Comparison of ENCODE assay signal across 8 cellular contexts in genomic region chr15:99564221-99565030, GRCh38. TPM values are rescaled to one million over a fixed set of nuclear protein-coding genes. Genes with fewer than 3 reads are reported as not detected.
DNase-seq lines count a peak whose midpoint lies in the region; ATAC-seq and TF ChIP-seq lines count a peak whose summit lies in the region.

No MANE protein-coding gene starts in this region.

- peak overlapping the region; percentile 73 for H3K4me3 ChIP-seq in SJSA1
- H3K4me3 ChIP-seq in endodermal cell (ENCODE audit: low read length): peak overlapping the region; percentile 70
- H3K4me3 ChIP-seq in mononuclear cell (ENCODE audit: low read length): peak overlapping the region; percentile 30
- peak overlapping the region; percentile 24 to 83 for H3K4me3 ChIP-seq in uterus

- H3K9me3 ChIP-seq in SJSA1 (replicated peaks): no peaks in the 10 kb centered on the region
- no peaks in the 10 kb centered on the region for H3K9me3 ChIP-seq in endodermal cell (ENCODE audit: control insufficient read depth, low read length)
- H3K9me3 ChIP-seq in mononuclear cell (ENCODE audit: low read depth, low read length): no peaks in the 10 kb centered on the region
- H3K9me3 ChIP-seq in uterus: no peaks in the 10 kb centered on the region

- H3K9me3 Mint-ChIP-seq in endodermal cell: no peaks in the 10 kb centered on the region

- 68 to 76% methylated on average over 7 to 11 of the region's 11 CpGs for WGBS in endodermal cell (ENCODE audit: insufficient coverage in 1 of 2, insufficient read length in 1 of 2), 2 experiments

- H3K36me3 Mint-ChIP-seq in endodermal cell (ENCODE audit: low read depth): no peaks in the 10 kb centered on the region

- TF ChIP-seq CTCF in endodermal cell (conservative IDR thresholded peaks at IDR 0.05) (no peak), uterus (IDR thresholded peaks at IDR 0.05) (no peak)

- intact Hi-C loops in uterus (cut with DNase I; ENCODE audit: low total_unique reads): loop anchor here (10.0 kb wide), 1 partner anchor 140 kb away; no protein-coding TSS in a partner anchor

- H3K36me3 ChIP-seq in SJSA1: peaks cover 3% of the 10 kb centered on the region
- H3K36me3 ChIP-seq in endodermal cell (ENCODE audit: control insufficient read depth, insufficient read depth, low read length): no peaks in the 10 kb centered on the region
- H3K36me3 ChIP-seq in uterus: no peaks in the 10 kb centered on the region

- H3K27ac ChIP-seq in SJSA1: no peak overlapping the region; the same call in 1 of the 2 replicates
- no peak overlapping the region for H3K27ac ChIP-seq in endodermal cell (ENCODE audit: low read depth, low read length)
- H3K27ac ChIP-seq in uterus: peak overlapping the region; percentile 98 to 99

- peak; percentile 74 for DNase-seq in GDM1 (lab: John Stamatoyannopoulos, UW)
- peak; percentile 17 for DNase-seq in HT1080 (ENCODE audit: low read depth)
- peak in 1 of 2 experiments; percentile 7 for DNase-seq in SJSA1 (ENCODE audit: low read depth in 1 of 2, low spot score in 2 of 2)
- DNase-seq in endodermal cell: peak; percentile 64
- DNase-seq in uterus: peak; percentile 32 to 55
- DNase-seq in T1000 (lab: John Stamatoyannopoulos, UW): no peak

- H3K9ac ChIP-seq in endodermal cell (ENCODE audit: extremely low read depth, low read length, poor library complexity, severe bottlenecking): no peak overlapping the region

- no peak overlapping the region for H3K27ac Mint-ChIP-seq in endodermal cell

- peaks cover 23% of the 10 kb centered on the region for H3K4me1 Mint-ChIP-seq in endodermal cell

- peaks cover 7% of the 10 kb centered on the region for H3K27me3 Mint-ChIP-seq in endodermal cell (ENCODE audit: insufficient read depth)

- peak; percentile 30 for ATAC-seq in GM21381 (IDR thresholded peaks at IDR 0.05; ENCODE audit: unreplicated experiment)

- H3K27me3 ChIP-seq in SJSA1 (replicated peaks) (peaks cover 10% of the 10 kb centered on the region), endodermal cell (ENCODE audit: control insufficient read depth, insufficient read depth, low read length, poor library complexity, severe bottlenecking) (no peaks in the 10 kb centered on the region), mononuclear cell (ENCODE audit: insufficient read depth, low read length) (no peaks in the 10 kb centered on the region), uterus (no peaks in the 10 kb centered on the region)

- peaks cover 13% of the 10 kb centered on the region for H3K4me1 ChIP-seq in SJSA1 (replicated peaks)
- no peaks in the 10 kb centered on the region for H3K4me1 ChIP-seq in endodermal cell (ENCODE audit: control insufficient read depth, insufficient read depth, low read length)
- peaks cover 29% of the 10 kb centered on the region for H3K4me1 ChIP-seq in mononuclear cell (ENCODE audit: insufficient read depth, low read length)
- H3K4me1 ChIP-seq in uterus: peaks cover 0 to 3% of the 10 kb centered on the region in 2 donors

- H3K4me3 Mint-ChIP-seq in endodermal cell: peak overlapping the region; percentile 92

- TF ChIP-seq POLR2A in uterus (IDR thresholded peaks at IDR 0.05): peak in 1 of 2 donors; percentile 26

RNA-seq across cellular contexts. Expression of gene MEF2A, which starts 1.4 kb away (rescaled TPM):
- total RNA-seq in HT1080 (2014; rRNA removed; shearing (Covaris generic)): 18.1 and 32.3 TPM in 2 replicates
- polyA plus RNA-seq in HT1080 (2015; cell fraction: cytosol; rRNA removed): 22.1 and 34.7 TPM in 2 replicates
- 25.8 and 39.4 TPM in 2 replicates for polyA plus RNA-seq in HT1080 (2015; cell fraction: nucleus; rRNA removed)
- 39.7 and 50.0 TPM in 2 replicates for total RNA-seq in SJSA1 (2014; rRNA removed; shearing (Covaris generic))
- 10 to 100 TPM; 23.5 to 28.6 TPM for total RNA-seq in endodermal cell
- 26.4 TPM for polyA plus RNA-seq in endodermal cell (2013, experiment 1 of 2)
- polyA plus RNA-seq in endodermal cell (2013, experiment 2 of 2): 27.9 TPM
- total RNA-seq in mononuclear cell: 56.5 TPM
- 100 to 1,000 TPM in 2 of 4 donors, 10 to 100 TPM in 2; 78.6 to 138 (median 105) TPM for total RNA-seq in uterus

Comparison
In these comparisons a context has a peak if more than half of its experiments do, and no peak if none do; other contexts are left out.
1. H3K27ac ChIP-seq: peak in uterus (2 of 2); none in SJSA1 (single experiment) and endodermal cell (single experiment).
2. Peak in every context shown above with its lines, with median percentiles within 50 percentile points of each other: H3K4me3 ChIP-seq.